In genomic region chr6:63814459-63814858, GRCh38 we compare ENCODE assay signal across 1 cellular context.
TF ChIP-seq lines count a peak whose summit lies in the region.

No MANE protein-coding gene starts in this region.

TF ChIP-seq in HCT116, 20 proteins besides CTCF, POLR2A, EP300 and RAD21 (continued from another document):
- TF ChIP-seq, protein P1, sequence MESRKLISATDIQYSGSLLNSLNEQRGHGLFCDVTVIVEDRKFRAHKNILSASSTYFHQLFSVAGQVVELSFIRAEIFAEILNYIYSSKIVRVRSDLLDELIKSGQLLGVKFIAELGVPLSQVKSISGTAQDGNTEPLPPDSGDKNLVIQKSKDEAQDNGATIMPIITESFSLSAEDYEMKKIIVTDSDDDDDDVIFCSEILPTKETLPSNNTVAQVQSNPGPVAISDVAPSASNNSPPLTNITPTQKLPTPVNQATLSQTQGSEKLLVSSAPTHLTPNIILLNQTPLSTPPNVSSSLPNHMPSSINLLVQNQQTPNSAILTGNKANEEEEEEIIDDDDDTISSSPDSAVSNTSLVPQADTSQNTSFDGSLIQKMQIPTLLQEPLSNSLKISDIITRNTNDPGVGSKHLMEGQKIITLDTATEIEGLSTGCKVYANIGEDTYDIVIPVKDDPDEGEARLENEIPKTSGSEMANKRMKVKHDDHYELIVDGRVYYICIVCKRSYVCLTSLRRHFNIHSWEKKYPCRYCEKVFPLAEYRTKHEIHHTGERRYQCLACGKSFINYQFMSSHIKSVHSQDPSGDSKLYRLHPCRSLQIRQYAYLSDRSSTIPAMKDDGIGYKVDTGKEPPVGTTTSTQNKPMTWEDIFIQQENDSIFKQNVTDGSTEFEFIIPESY (IDR thresholded peaks at IDR 0.05; ENCODE audit: extremely low read depth, insufficient replicate concordance, low read length), result no peak
- TF ChIP-seq CEBPB (IDR thresholded peaks at IDR 0.05; ENCODE audit: low read depth) (no peak), JUND (IDR thresholded peaks at IDR 0.05) (no peak), ELF1 (IDR thresholded peaks at IDR 0.05; ENCODE audit: borderline replicate concordance, low read depth) (no peak), EGR1 (IDR thresholded peaks at IDR 0.05; ENCODE audit: low read depth) (no peak), FOSL1 (IDR thresholded peaks at IDR 0.05; ENCODE audit: low read depth) (no peak), SP1 (IDR thresholded peaks at IDR 0.05; ENCODE audit: low read depth) (no peak), SIN3A (IDR thresholded peaks at IDR 0.05; ENCODE audit: low read depth) (no peak), ZNF274 (IDR thresholded peaks at IDR 0.05; ENCODE audit: low read depth, low read length) (no peak), TCF7L2 (IDR thresholded peaks at IDR 0.05; ENCODE audit: borderline replicate concordance, extremely low read depth, insufficient read depth, insufficient read length) (no peak), ZFX (IDR thresholded peaks at IDR 0.05) (no peak), POLR2AphosphoS5 (IDR thresholded peaks at IDR 0.05; ENCODE audit: low read depth, low read length) (no peak), CBX3 (IDR thresholded peaks at IDR 0.05; ENCODE audit: low read depth) (no peak)
- TF ChIP-seq, protein P2, sequence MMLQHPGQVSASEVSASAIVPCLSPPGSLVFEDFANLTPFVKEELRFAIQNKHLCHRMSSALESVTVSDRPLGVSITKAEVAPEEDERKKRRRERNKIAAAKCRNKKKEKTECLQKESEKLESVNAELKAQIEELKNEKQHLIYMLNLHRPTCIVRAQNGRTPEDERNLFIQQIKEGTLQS (IDR thresholded peaks at IDR 0.05), result no peak
- TF ChIP-seq, protein P3, sequence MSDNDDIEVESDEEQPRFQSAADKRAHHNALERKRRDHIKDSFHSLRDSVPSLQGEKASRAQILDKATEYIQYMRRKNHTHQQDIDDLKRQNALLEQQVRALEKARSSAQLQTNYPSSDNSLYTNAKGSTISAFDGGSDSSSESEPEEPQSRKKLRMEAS (IDR thresholded peaks at IDR 0.05), result no peak
